ENCODE assay signal across 8 cellular contexts in the genomic region with DNA sequence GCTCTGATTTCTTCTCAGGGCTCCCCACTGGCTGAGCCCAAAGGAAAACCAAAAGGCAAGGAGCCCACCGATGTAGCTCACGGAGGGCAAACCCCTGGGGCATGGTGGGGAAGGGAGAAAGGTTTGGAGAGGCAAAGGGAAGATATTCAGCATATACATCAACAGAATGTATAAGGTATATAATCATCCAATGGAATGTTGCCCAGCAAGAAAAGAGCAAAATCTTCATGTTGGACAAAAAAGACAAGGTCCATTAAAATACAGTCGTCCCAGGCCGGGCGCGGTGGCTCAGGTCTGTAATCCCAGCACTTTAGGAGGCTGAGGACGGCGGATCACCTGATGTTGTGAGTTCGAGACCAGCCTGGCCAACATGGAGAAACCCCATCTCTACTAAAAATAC. TPM values are rescaled to one million over a fixed set of nuclear protein-coding genes. Genes with fewer than 3 reads are reported as not detected.
DNase-seq lines count a peak whose midpoint lies in the region; ATAC-seq and TF ChIP-seq lines count a peak whose summit lies in the region.

No MANE protein-coding gene starts in this region.

- H3K36me3 ChIP-seq in gastroesophageal sphincter, result no peaks in the 10 kb centered on the region
- no peaks in the 10 kb centered on the region for H3K36me3 ChIP-seq in stomach

- H3K4me1 ChIP-seq in gastroesophageal sphincter, result peaks cover 0 to 38% (median 12%) of the 10 kb centered on the region in 3 donors
- H3K4me1 ChIP-seq in stomach, result peaks cover 10 to 48% (median 38%) of the 10 kb centered on the region in 4 donors

- WGBS in gastroesophageal sphincter (ENCODE audit: low coverage in 1 of 2), 2 donors, result 86 to 90% methylated on average over 2 to 9 of the region's 9 CpGs
- WGBS in stomach, 5 donors, result 66 to 86% (median 80%) methylated on average over 9 of the region's 9 CpGs

- H3K4me1 Mint-ChIP-seq in activated CD4-positive, alpha-beta T cell treated with anti-CD3 and anti-CD28 coated beads, Interleukin-2, amount 10 ng/mL, durations not matched to agents 24 days and 14 days, result peaks cover 33% of the 10 kb centered on the region
- H3K4me1 Mint-ChIP-seq in activated naive CD8-positive, alpha-beta T cell (ENCODE audit: low read depth), result peaks cover 18% of the 10 kb centered on the region

- H3K4me3 Mint-ChIP-seq in activated CD4-positive, alpha-beta T cell treated with anti-CD3 and anti-CD28 coated beads, Interleukin-2, amount 10 ng/mL, durations not matched to agents 24 days and 14 days, result peak overlapping the region; percentile 94
- H3K4me3 Mint-ChIP-seq in activated naive CD8-positive, alpha-beta T cell, result peak overlapping the region; percentile 94

- no peaks in the 10 kb centered on the region for H3K27me3 Mint-ChIP-seq in activated CD4-positive, alpha-beta T cell treated with anti-CD3 and anti-CD28 coated beads, Interleukin-2, amount 10 ng/mL, durations not matched to agents 24 days and 14 days
- no peaks in the 10 kb centered on the region for H3K27me3 Mint-ChIP-seq in activated naive CD8-positive, alpha-beta T cell

- TF ChIP-seq CTCF in gastroesophageal sphincter (IDR thresholded peaks at IDR 0.05), result no peak
- TF ChIP-seq CTCF in stomach (IDR thresholded peaks at IDR 0.05), result no peak

- no peak overlapping the region for H3K4me3 ChIP-seq in gastroesophageal sphincter
- peak overlapping the region in 2 of 4 donors; percentile 61 to 71 for H3K4me3 ChIP-seq in stomach

- peaks cover 14% of the 10 kb centered on the region for H3K36me3 Mint-ChIP-seq in activated CD4-positive, alpha-beta T cell treated with anti-CD3 and anti-CD28 coated beads, Interleukin-2, amount 10 ng/mL, durations not matched to agents 24 days and 14 days (ENCODE audit: low read depth)
- H3K36me3 Mint-ChIP-seq in activated naive CD8-positive, alpha-beta T cell, result peaks cover 4% of the 10 kb centered on the region

- H3K9me3 Mint-ChIP-seq in activated CD4-positive, alpha-beta T cell treated with anti-CD3 and anti-CD28 coated beads, Interleukin-2, amount 10 ng/mL, durations not matched to agents 24 days and 14 days, result no peaks in the 10 kb centered on the region
- no peaks in the 10 kb centered on the region for H3K9me3 Mint-ChIP-seq in activated naive CD8-positive, alpha-beta T cell (ENCODE audit: low read depth)

- no peak for TF ChIP-seq POLR2A in gastroesophageal sphincter (IDR thresholded peaks at IDR 0.05)
- TF ChIP-seq POLR2A in stomach (IDR thresholded peaks at IDR 0.05), result no peak

- ATAC-seq in gastroesophageal sphincter (no peak), HG02763 (IDR thresholded peaks at IDR 0.05; ENCODE audit: unreplicated experiment) (no peak)

- no peak for DNase-seq in activated CD4-positive, alpha-beta T cell treated with anti-CD3 and anti-CD28 coated beads, Interleukin-2, amount 10 ng/mL, durations not matched to agents 24 days and 14 days
- DNase-seq in activated CD4-positive, alpha-beta T cell treated with anti-CD3 and anti-CD28 coated beads, Interleukin-2, amount 50 U/mL, for 48 hours, result no peak
- DNase-seq in stomach, result no peak
- DNase-seq in pons (ENCODE audit: low spot score), result no peak
- DNase-seq in NCI-H748 (lab: John Stamatoyannopoulos, UW; ENCODE audit: unreplicated experiment), result no peak

- no peaks in the 10 kb centered on the region for H3K27me3 ChIP-seq in gastroesophageal sphincter
- no peaks in the 10 kb centered on the region for H3K27me3 ChIP-seq in stomach

- H3K27ac ChIP-seq in gastroesophageal sphincter (peak overlapping the region in 3 of 4 donors; percentile 25 to 87 (median 44)), stomach (peak overlapping the region in 4 of 5 donors; percentile 81 to 95 (median 92))

- H3K27ac Mint-ChIP-seq in activated CD4-positive, alpha-beta T cell treated with anti-CD3 and anti-CD28 coated beads, Interleukin-2, amount 10 ng/mL, durations not matched to agents 24 days and 14 days, result peak overlapping the region; percentile 83
- no peak overlapping the region for H3K27ac Mint-ChIP-seq in activated naive CD8-positive, alpha-beta T cell

- H3K9me3 ChIP-seq in gastroesophageal sphincter (no peaks in the 10 kb centered on the region), stomach (no peaks in the 10 kb centered on the region)

- TF ChIP-seq EP300 in gastroesophageal sphincter (IDR thresholded peaks at IDR 0.05), result no peak
- TF ChIP-seq EP300 in stomach (IDR thresholded peaks at IDR 0.05), result no peak

- intact Hi-C loops in activated CD4-positive, alpha-beta T cell treated with anti-CD3 and anti-CD28 coated beads, Interleukin-2, amount 10 ng/mL, durations not matched to agents 24 days and 14 days (cut with micrococcal nuclease), result loop anchor here (5.0 kb wide), 2 partner anchors 250 to 720 kb away; no protein-coding TSS in a partner anchor
- intact Hi-C loops in stomach (cut with DNase I; ENCODE audit: low total_unique reads), result no loop called here

RNA-seq across cellular contexts. Expression of a gene that starts 1.6 kb away (rescaled TPM):
- total RNA-seq in activated CD4-positive, alpha-beta T cell treated with anti-CD3 and anti-CD28 coated beads, Interleukin-2, amount 10 ng/mL, durations not matched to agents 24 days and 14 days, result 4.4 and 5.1 TPM in 2 replicates
- total RNA-seq in gastroesophageal sphincter, result 10 to 100 TPM in 2 of 4 donors, 1 to 10 TPM in 2; 7.3 to 24.5 (median 11.8) TPM
- total RNA-seq in stomach, result 100 to 1,000 TPM in 1 of 5 donors, 10 to 100 TPM in 4; 11.3 to 178 (median 19.7) TPM
- 10 to 100 TPM in 1 of 3 donors, 1 to 10 TPM in 2; 8.0 to 11.8 (median 9.0) TPM for polyA plus RNA-seq in stomach
